ENCODE assay signal across 10 cellular contexts in genomic region chr11:32435511-32435946, GRCh38. TPM values are rescaled to one million over a fixed set of nuclear protein-coding genes. Genes with fewer than 3 reads are reported as not detected.
DNase-seq lines count a peak whose midpoint lies in the region; ATAC-seq, FAIRE-seq and TF ChIP-seq lines count a peak whose summit lies in the region.
"Had no signal": no experiment of that assay in that cellular context is flagged by ENCODE, and none has a peak within 500 bp of the region (broad histone marks: within the 10 kb centered on the region; RNA-seq: fewer than 3 reads in every experiment).

Gene WT1 (minus strand): TSS chr11:32435539.

- H2AFZ ChIP-seq in endothelial cell of umbilical vein (ENCODE audit: low read depth, low read length): no peak within 1 kb of the TSS

- no peak for TF ChIP-seq CTCF in endothelial cell of umbilical vein (IDR thresholded peaks at IDR 0.05; ENCODE audit: extremely low read depth in 1 of 2, insufficient read depth in 1 of 2, low read depth in 1 of 2, low read length in 2 of 2)
- no peak for TF ChIP-seq CTCF in omental fat pad (IDR thresholded peaks at IDR 0.05)

- no peak within 1 kb of the TSS for H3K4me3 ChIP-seq in endothelial cell of umbilical vein (replicated peaks in 1 of 3; ENCODE audit: insufficient read depth in 1 of 3, low read depth in 1 of 3, low read length in 3 of 3)

- FAIRE-seq in endothelial cell of umbilical vein (lab: Jason Lieb, UNC): no peak

- CTCF ChIA-PET in endothelial cell of umbilical vein (lab: Charles Lee): no interaction called here

- DNase-seq in NCI-H69 (lab: John Stamatoyannopoulos, UW) (peak; percentile 20), endothelial cell of umbilical vein (ENCODE audit: low read depth, low spot score) (no peak), omental fat pad (ENCODE audit: low spot score) (no peak), C1 segment of cervical spinal cord (lab: John Stamatoyannopoulos, UW) (no peak), OCI-M2 (lab: John Stamatoyannopoulos, UW; ENCODE audit: unreplicated experiment) (no peak)
- no peak for DNase-seq in activated naive CD4-positive, alpha-beta T cell treated with anti-CD3 and anti-CD28 coated beads, Interleukin-2, amount 50 U/mL, for 72 hours (ENCODE audit: low spot score in 2 of 2)
- DNase-seq: activated CD4-positive, alpha-beta T cell treated with anti-CD3 and anti-CD28 coated beads for 1 hour; transverse colon had no signal

- no peaks in the 10 kb centered on the region for H4K20me1 ChIP-seq in endothelial cell of umbilical vein (replicated peaks; ENCODE audit: control insufficient read depth, extremely low read depth, insufficient read depth, low read length)

- POLR2A ChIA-PET in endothelial cell of umbilical vein (lab: Charles Lee): no interaction called here

- peaks cover 87 to 96% of the 10 kb centered on the region in 2 experiments for H3K27me3 ChIP-seq in endothelial cell of umbilical vein (ENCODE audit: control insufficient read depth in 2 of 2, insufficient read depth in 2 of 2, low read length in 2 of 2)

- H3K36me3 Mint-ChIP-seq in activated naive CD4-positive, alpha-beta T cell treated with anti-CD3 and anti-CD28 coated beads, Interleukin-2, amount 50 U/mL, for 72 hours: peaks cover 0 to 13% of the 10 kb centered on the region in 2 donors

- no peak within 1 kb of the TSS for H3K27ac ChIP-seq in endothelial cell of umbilical vein (ENCODE audit: insufficient read depth, low read depth, low read length)
- H3K27ac ChIP-seq: transverse colon had no signal

- peak within 1 kb of the TSS in 1 of 2 donors; percentile 22 for H3K27ac Mint-ChIP-seq in activated naive CD4-positive, alpha-beta T cell treated with anti-CD3 and anti-CD28 coated beads, Interleukin-2, amount 50 U/mL, for 72 hours

- intact Hi-C loops in endothelial cell of umbilical vein (cut with micrococcal nuclease): no loop called here

- dilution Hi-C loops in endothelial cell of umbilical vein (cut with MboI; ENCODE audit: extremely low pct_ligation_motif_present, low sequenced_read_pairs): no loop called here

- no peaks in the 10 kb centered on the region for H3K36me3 ChIP-seq in ES-I3 (ENCODE audit: insufficient read depth, low read length)
- H3K36me3 ChIP-seq in endothelial cell of umbilical vein (ENCODE audit: control insufficient read depth in 2 of 2, extremely low read depth in 1 of 2, insufficient read depth in 2 of 2, low read length in 2 of 2): no peaks in the 10 kb centered on the region
- H3K36me3 ChIP-seq: transverse colon had no signal

- TF ChIP-seq POLR2A in endothelial cell of umbilical vein (IDR thresholded peaks at IDR 0.05; ENCODE audit: low read depth, low read length): no peak

- H3K9ac ChIP-seq in ES-I3 (ENCODE audit: low read depth, low read length) (peak within 1 kb of the TSS; percentile 30; the same call in 1 of the 2 replicates), endothelial cell of umbilical vein (replicated peaks; ENCODE audit: extremely low read depth, insufficient read depth, low read length) (no peak within 1 kb of the TSS)

- no peaks in the 10 kb centered on the region; the same call in 1 of the 2 replicates for H3K9me3 ChIP-seq in ES-I3 (ENCODE audit: control insufficient read depth, insufficient read depth, low read length)
- H3K9me3 ChIP-seq in endothelial cell of umbilical vein (replicated peaks; ENCODE audit: control insufficient read depth, insufficient read depth, low read length): no peaks in the 10 kb centered on the region
- H3K9me3 ChIP-seq: transverse colon had no signal

- peak; percentile 83 for ATAC-seq in omental fat pad (ENCODE audit: low FRiP score)
- no peak for ATAC-seq in HG03280 (IDR thresholded peaks at IDR 0.05; ENCODE audit: unreplicated experiment)
- ATAC-seq in activated naive CD4-positive, alpha-beta T cell treated with anti-CD3 and anti-CD28 coated beads, Interleukin-2, amount 50 U/mL, for 72 hours: no peak

- no TSS peak for BruUV-seq in endothelial cell of umbilical vein (replicated peaks; lab: Mats Ljungman, UMichigan)

- no peaks in the 10 kb centered on the region for H3K9me3 Mint-ChIP-seq in activated naive CD4-positive, alpha-beta T cell treated with anti-CD3 and anti-CD28 coated beads, Interleukin-2, amount 50 U/mL, for 72 hours

- H3K79me2 ChIP-seq in endothelial cell of umbilical vein (ENCODE audit: control insufficient read depth, insufficient read depth, low read length): no peaks in the 10 kb centered on the region

- no peaks in the 10 kb centered on the region for H3K9me1 ChIP-seq in endothelial cell of umbilical vein (replicated peaks; ENCODE audit: control insufficient read depth, extremely low read depth, insufficient read depth, low read length)

- H3K4me1 ChIP-seq in ES-I3 (ENCODE audit: insufficient read depth, low read length) (peaks cover 5% of the 10 kb centered on the region), endothelial cell of umbilical vein (ENCODE audit: control insufficient read depth, extremely low read depth, insufficient read depth, low read length) (no peaks in the 10 kb centered on the region)

- H3K4me2 ChIP-seq in endothelial cell of umbilical vein (ENCODE audit: insufficient read depth, low read length): no peak within 1 kb of the TSS

TF ChIP-seq in endothelial cell of umbilical vein, 7 proteins besides CTCF, POLR2A, EP300 and RAD21:
- no peak for TF ChIP-seq MYC (IDR thresholded peaks at IDR 0.05; ENCODE audit: low read depth, low read length)
- peak; percentile 78 for TF ChIP-seq EZH2 (IDR thresholded peaks at IDR 0.05; ENCODE audit: borderline replicate concordance, low read depth, low read length, severe bottlenecking)
TF ChIP-seq in endothelial cell of umbilical vein: peak in this region for 1.

RNA-seq across cellular contexts. Expression of gene WT1, which starts in this region (rescaled TPM):
- total RNA-seq in endothelial cell of umbilical vein (not detected in 2 replicates), omental fat pad (10 to 100 TPM in 3 of 4 donors, 1 to 10 TPM in 1; 5.5 to 78.0 (median 44.1) TPM)
- not detected in 2 replicates for polyA plus RNA-seq in endothelial cell of umbilical vein
- not detected in 2 replicates for polyA plus RNA-seq in endothelial cell of umbilical vein (2011; cell fraction: cytosol; rRNA removed)
- not detected in 2 replicates for polyA plus RNA-seq in endothelial cell of umbilical vein (2011; cell fraction: nucleus; rRNA removed)
- polyA plus RNA-seq in endothelial cell of umbilical vein (2012): not detected in 2 replicates
- 0.47 and 0.80 TPM in 2 replicates for polyA minus RNA-seq in endothelial cell of umbilical vein
- not detected for polyA minus RNA-seq in endothelial cell of umbilical vein (2011; cell fraction: cytosol; rRNA and poly(A)+ RNA removed)
- not detected in 2 replicates for polyA minus RNA-seq in endothelial cell of umbilical vein (2011; cell fraction: nucleus; rRNA and poly(A)+ RNA removed)
- total RNA-seq in activated naive CD4-positive, alpha-beta T cell treated with anti-CD3 and anti-CD28 coated beads, Interleukin-2, amount 50 U/mL, for 72 hours: not detected
